Comparison of ENCODE assay signal across 29 cellular contexts in genomic region chr10:131647789-131648188, GRCh38.
DNase-seq lines count a peak whose midpoint lies in the region; ATAC-seq and TF ChIP-seq lines count a peak whose summit lies in the region.
"Had no signal": no experiment of that assay in that cellular context is flagged by ENCODE, and none has a peak within 500 bp of the region (broad histone marks: within the 10 kb centered on the region; RNA-seq: fewer than 3 reads in every experiment).

No MANE protein-coding gene starts in this region.

- no peak overlapping the region for H3K4me3 ChIP-seq in H7 (ENCODE audit: insufficient read depth, low read depth, low read length)
- H3K4me3 ChIP-seq in RWPE2 (ENCODE audit: severe bottlenecking) = no peak overlapping the region
- H3K4me3 ChIP-seq: GM12878, GM23248, SJSA1 had no signal

- DNase-seq in H7 (peak; percentile 49), RWPE2 (ENCODE audit: low spot score) (peak; percentile 21), islet precursor cell (peak; percentile 49), posterior vena cava (ENCODE audit: low spot score) (peak; percentile 40), NCI-H82 (lab: John Stamatoyannopoulos, UW) (no peak), SW480 (ENCODE audit: low spot score) (no peak), SIG-M5 treated with dmso at 0.1 percent for 504 hours (lab: John Stamatoyannopoulos, UW; ENCODE audit: unreplicated experiment) (no peak)
- DNase-seq in effector CD8-positive, alpha-beta T cell (lab: John Stamatoyannopoulos, UW) = no peak
- DNase-seq: C1 segment of cervical spinal cord; Caco-2; CD4-positive, alpha-beta memory T cell; DMS79; EL; GDM1; GM23248; HCEC 1CT; IMR-90; KG1; MM.1S; NCI-H1048; NCI-H1417 treated with DMSO at 0.1 percent for 48 hours; NCI-H1694 treated with DMSO at 0.1 percent for 48 hours; NCI-H2081; NCI-H2227 treated with DMSO at 0.1 percent for 48 hours; NCI-H526 treated with DMSO at 0.1 percent for 48 hours; PC-3 had no signal

- intact Hi-C loops in posterior vena cava (cut with DNase I) = no loop called here

- H3K9me3 ChIP-seq in RWPE2 (ENCODE audit: severe bottlenecking) = peaks cover 4% of the 10 kb centered on the region
- H3K9me3 ChIP-seq: Caco-2 had no signal

- H3K27me3 ChIP-seq in H7 (ENCODE audit: control insufficient read depth, insufficient read depth, low read length) = no peaks in the 10 kb centered on the region
- H3K27me3 ChIP-seq in RWPE2 (ENCODE audit: insufficient read depth, poor library complexity, severe bottlenecking) = no peaks in the 10 kb centered on the region
- H3K27me3 ChIP-seq: SJSA1 had no signal

- H3K4me1 ChIP-seq in RWPE2 (ENCODE audit: insufficient read depth, poor library complexity, severe bottlenecking) = no peaks in the 10 kb centered on the region
- H3K4me1 ChIP-seq: Caco-2, SJSA1 had no signal

- H3K27ac ChIP-seq in RWPE2 (ENCODE audit: poor library complexity, severe bottlenecking) = no peak overlapping the region
- H3K27ac ChIP-seq: GM23248, SJSA1 had no signal

- TF ChIP-seq CTCF in RWPE2 (IDR thresholded peaks at IDR 0.05; ENCODE audit: poor library complexity, severe bottlenecking) = no peak

- H3K36me3 ChIP-seq in H7 (replicated peaks; ENCODE audit: control insufficient read depth, insufficient read depth, low read length) (no peaks in the 10 kb centered on the region), RWPE2 (ENCODE audit: low read depth) (no peaks in the 10 kb centered on the region)
- H3K36me3 ChIP-seq: SJSA1 had no signal

- ATAC-seq in RWPE2 (ENCODE audit: low read depth) = no peak
- ATAC-seq: GM12878, PC-3, Right ventricle myocardium inferior had no signal

Comparison
In these comparisons a context has a peak if more than half of its experiments do, and no peak if none do; other contexts are left out.
1. DNase-seq: peak in H7 (single experiment), RWPE2 (single experiment), islet precursor cell (single experiment) and posterior vena cava (single experiment); none in NCI-H82 (single experiment), SW480 (single experiment), effector CD8-positive, alpha-beta T cell (single experiment) and SIG-M5 treated with dmso at 0.1 percent for 504 hours (single experiment).